13 cellular contexts compared by ENCODE assay signal in genomic region chr3:190320594-190321362, GRCh38. TPM values are rescaled to one million over a fixed set of nuclear protein-coding genes. Genes with fewer than 3 reads are reported as not detected.
DNase-seq lines count a peak whose midpoint lies in the region; ATAC-seq and TF ChIP-seq lines count a peak whose summit lies in the region.
"Had no signal": no experiment of that assay in that cellular context is flagged by ENCODE, and none has a peak within 500 bp of the region (broad histone marks: within the 10 kb centered on the region; RNA-seq: fewer than 3 reads in every experiment).

No MANE protein-coding gene starts in this region.

- H3K27ac ChIP-seq in HEK293 (ENCODE audit: extremely low read depth, low read depth, low read length), result no peak overlapping the region
- peak overlapping the region; percentile 53 for H3K27ac ChIP-seq in SK-N-MC
- peak overlapping the region; percentile 88 for H3K27ac ChIP-seq in hepatocyte
- H3K27ac ChIP-seq in Karpas-422 (ENCODE audit: low read length), result no peak overlapping the region

- H3K9ac ChIP-seq in SK-N-MC (ENCODE audit: insufficient read length) (peak overlapping the region; percentile 92), Karpas-422 (ENCODE audit: low read length) (no peak overlapping the region)

- H4K20me1 ChIP-seq in hepatocyte (ENCODE audit: insufficient read depth, poor library complexity, severe bottlenecking) (no peaks in the 10 kb centered on the region), Karpas-422 (ENCODE audit: insufficient read depth, low read depth, low read length) (no peaks in the 10 kb centered on the region)

- H3K36me3 Mint-ChIP-seq in progenitor cell of endocrine pancreas (ENCODE audit: insufficient read depth), result no peaks in the 10 kb centered on the region
- H3K36me3 Mint-ChIP-seq: activated naive CD8-positive, alpha-beta T cell; CD4-positive, alpha-beta memory T cell had no signal

- H3K27me3 Mint-ChIP-seq in progenitor cell of endocrine pancreas, result peaks cover 18% of the 10 kb centered on the region

- no peak for ATAC-seq in GM18907 (IDR thresholded peaks at IDR 0.05; ENCODE audit: unreplicated experiment)
- ATAC-seq: Right ventricle myocardium inferior had no signal

- no peaks in the 10 kb centered on the region for H3K9me3 ChIP-seq in HEK293 (ENCODE audit: control insufficient read depth, insufficient read depth, low read depth, low read length)
- H3K9me3 ChIP-seq in SK-N-MC (ENCODE audit: low read depth, low read length), result no peaks in the 10 kb centered on the region
- H3K9me3 ChIP-seq in hepatocyte (ENCODE audit: low read depth), result no peaks in the 10 kb centered on the region
- peaks cover 6% of the 10 kb centered on the region; the same call in 1 of the 2 replicates for H3K9me3 ChIP-seq in Karpas-422 (ENCODE audit: low read length)

- H3K79me2 ChIP-seq in hepatocyte (peaks cover 57% of the 10 kb centered on the region), Karpas-422 (ENCODE audit: low read length) (no peaks in the 10 kb centered on the region)

- no peak for TF ChIP-seq CTCF in HEK293 (tag by site-specific recombination; IDR thresholded peaks at IDR 0.05)
- TF ChIP-seq CTCF in hepatocyte (IDR thresholded peaks at IDR 0.05; ENCODE audit: poor library complexity), result no peak
- no peak for TF ChIP-seq CTCF in progenitor cell of endocrine pancreas (IDR thresholded peaks at IDR 0.05; ENCODE audit: unreplicated experiment)
- TF ChIP-seq CTCF in foreskin fibroblast (IDR thresholded peaks at IDR 0.05; ENCODE audit: low read depth, low read length), result no peak

- CTCF ChIA-PET in HEK293 (lab: Yijun Ruan, JAX), result interaction anchor here (0.6 to 2.6 kb wide), 10 partner anchors 7 to 693 kb away, joined by 3 to 37 read pairs (median 6); no protein-coding TSS in a partner anchor

- H3K4me3 Mint-ChIP-seq in progenitor cell of endocrine pancreas (ENCODE audit: low read depth), result peak overlapping the region; percentile 91

- H3K36me3 ChIP-seq in HEK293 (ENCODE audit: control insufficient read depth in 2 of 2, insufficient read depth in 1 of 2, low read length in 2 of 2) (no peaks in the 10 kb centered on the region), SK-N-MC (ENCODE audit: insufficient read depth, low read length) (peaks cover 42% of the 10 kb centered on the region), hepatocyte (replicated peaks; ENCODE audit: insufficient read depth, low read depth) (no peaks in the 10 kb centered on the region), Karpas-422 (ENCODE audit: insufficient read depth, low read length) (no peaks in the 10 kb centered on the region)

- DNase-seq in SK-N-MC (ENCODE audit: low read depth, low spot score) (no peak), hepatocyte (ENCODE audit: low spot score) (no peak), progenitor cell of endocrine pancreas (ENCODE audit: low spot score, unreplicated experiment) (no peak), foreskin fibroblast (no peak), Karpas-422 (no peak)
- DNase-seq: CD4-positive, alpha-beta memory T cell; cortex of kidney; NCI-H1105 treated with DMSO at 0.1 percent for 48 hours; NCI-H526 treated with DMSO at 0.1 percent for 48 hours had no signal

- no peaks in the 10 kb centered on the region for H3K9me3 Mint-ChIP-seq in progenitor cell of endocrine pancreas (ENCODE audit: low read depth)

- WGBS in hepatocyte (ENCODE audit: low lambda C conversion rate, missing lambda C conversion rate), result 85% methylated on average over 7 of the region's 7 CpGs

- POLR2A ChIA-PET in HEK293 (lab: Yijun Ruan, JAX), result interaction anchor here (1.5 kb wide), 1 partner anchor 200 kb away, joined by 4 read pairs; the partner anchor contains the start of gene P3H2

- H3K4me1 Mint-ChIP-seq in progenitor cell of endocrine pancreas (ENCODE audit: low read depth), result peaks cover 40% of the 10 kb centered on the region

- H3K4me3 ChIP-seq in HEK293 (ENCODE audit: low read depth, low read length) (peak overlapping the region; percentile 83), SK-N-MC (peak overlapping the region; percentile 97), hepatocyte (peak overlapping the region; percentile 25), foreskin fibroblast (ENCODE audit: low read depth in 1 of 2, low read length in 2 of 2) (no peak overlapping the region), Karpas-422 (ENCODE audit: low read length) (no peak overlapping the region)

- no peaks in the 10 kb centered on the region for H3K27me3 ChIP-seq in hepatocyte
- H3K27me3 ChIP-seq in Karpas-422 (ENCODE audit: low read length), result no peaks in the 10 kb centered on the region

- H3K4me1 ChIP-seq in HEK293 (ENCODE audit: control insufficient read depth, insufficient read depth, low read length) (no peaks in the 10 kb centered on the region; the same call in 1 of the 2 replicates), hepatocyte (ENCODE audit: insufficient read depth) (peaks cover 10% of the 10 kb centered on the region), Karpas-422 (ENCODE audit: low read length) (no peaks in the 10 kb centered on the region)

- peak overlapping the region; percentile 90 for H3K27ac Mint-ChIP-seq in progenitor cell of endocrine pancreas

- H3K9me2 ChIP-seq in hepatocyte (replicated peaks; ENCODE audit: insufficient read depth) (no peaks in the 10 kb centered on the region), Karpas-422 (replicated peaks; ENCODE audit: insufficient read depth, low read length) (no peaks in the 10 kb centered on the region; the same call in 1 of the 2 replicates)

- H3K4me2 ChIP-seq in hepatocyte (peak overlapping the region; percentile 94), Karpas-422 (ENCODE audit: low read depth, low read length, poor library complexity, severe bottlenecking) (no peak overlapping the region)

- peak overlapping the region; percentile 79 for H2AFZ ChIP-seq in hepatocyte
- no peak overlapping the region for H2AFZ ChIP-seq in Karpas-422 (ENCODE audit: low read length)

TF ChIP-seq in HEK293, 187 proteins besides CTCF, POLR2A, EP300 and RAD21:
- TF ChIP-seq SCRT2 (tag by site-specific recombination; IDR thresholded peaks at IDR 0.05) (0 out of 2 replicates have a peak, but pooled peaks have one; percentile 12), ZBTB17 (tag by site-specific recombination; IDR thresholded peaks at IDR 0.05) (no peak), ZNF335 (tag by site-specific recombination; conservative IDR thresholded peaks at IDR 0.05) (peak; percentile 17; the same call in 1 of the 2 replicates), ZNF239 (tag by site-specific recombination; IDR thresholded peaks at IDR 0.05) (peak; percentile 73; the same call in 1 of the 2 replicates), ZNF473 (tag by site-specific recombination; IDR thresholded peaks at IDR 0.05) (no peak), ZBTB26 (tag by site-specific recombination; optimal IDR thresholded peaks at IDR 0.05) (no peak), HIC1 (tag by site-specific recombination; IDR thresholded peaks at IDR 0.05) (no peak)

RNA-seq across cellular contexts. Expression of gene CLDN1, which starts 1.5 kb away (rescaled TPM):
- 106 and 123 TPM in 2 replicates for total RNA-seq in hepatocyte
- 45.3 and 46.9 TPM in 2 replicates for polyA plus RNA-seq in hepatocyte
- total RNA-seq in progenitor cell of endocrine pancreas, result 37.8 and 38.0 TPM in 2 replicates
- total RNA-seq in Karpas-422 (2014; rRNA removed; shearing (Covaris generic); ENCODE audit: low replicate concordance), result not detected in 2 replicates
- total RNA-seq: CD4-positive, alpha-beta memory T cell had no signal
- polyA plus RNA-seq: CD4-positive, alpha-beta memory T cell had no signal

Comparison
In these comparisons a context has a peak if more than half of its experiments do, and no peak if none do; other contexts are left out.
1. H3K27ac ChIP-seq: peak in SK-N-MC (single experiment) and hepatocyte (single experiment); none in HEK293 (single experiment) and Karpas-422 (single experiment).
2. H3K4me3 ChIP-seq: peak in HEK293 (single experiment), SK-N-MC (single experiment) and hepatocyte (single experiment); none in foreskin fibroblast (0 of 2) and Karpas-422 (single experiment).
3. RNA of gene CLDN1, which starts 1.5 kb away (total RNA-seq): 106 to 123 TPM in hepatocyte and 37.8 to 38.0 TPM in progenitor cell of endocrine pancreas; not detected in Karpas-422; every median in the first group is over 10 times any median in the second.